24 cellular contexts compared by ENCODE assay signal in genomic region chr5:37860206-37860605, GRCh38. TPM values are rescaled to one million over a fixed set of nuclear protein-coding genes. Genes with fewer than 3 reads are reported as not detected.
"Had no signal": no experiment of that assay in that cellular context is flagged by ENCODE, and none has a peak within 500 bp of the region (broad histone marks: within the 10 kb centered on the region; RNA-seq: fewer than 3 reads in every experiment).

No MANE protein-coding gene starts in this region.

- H3K4me3 ChIP-seq: left lung, lung, right lobe of liver, testis, vagina had no signal

- H3K4me1 ChIP-seq: foreskin keratinocyte, left lung, right lobe of liver, testis, vagina had no signal

- H3K27ac ChIP-seq: brain microvascular endothelial cell, foreskin keratinocyte, left lung, right lobe of liver, testis, vagina had no signal

- ATAC-seq: activated CD8-positive, alpha-beta T cell treated with anti-CD3 and anti-CD28 coated beads, Interleukin-2, amount 10 ng/mL, durations not matched to agents 7 days and 5 days; activated naive CD4-positive, alpha-beta T cell treated with anti-CD3 and anti-CD28 coated beads, Interleukin-2, amount 50 U/mL, for 72 hours; foreskin keratinocyte; left lung; naive thymus-derived CD4-positive, alpha-beta T cell; right lobe of liver had no signal

- H3K9me3 ChIP-seq: left lung, right lobe of liver, testis, vagina had no signal

- H3K27me3 ChIP-seq: brain microvascular endothelial cell, foreskin keratinocyte, right lobe of liver, testis, vagina had no signal

- DNase-seq: activated CD4-positive, alpha-beta T cell treated with anti-CD3 and anti-CD28 coated beads for 1 hour; activated CD4-positive, alpha-beta T cell treated with anti-CD3 and anti-CD28 coated beads, Interleukin-2, amount 50 U/mL, for 1 hour; activated CD8-positive, alpha-beta T cell treated with anti-CD3 and anti-CD28 coated beads, Interleukin-2, amount 10 ng/mL, durations not matched to agents 7 days and 5 days; aorta; brain microvascular endothelial cell; caudate nucleus; dermis blood vessel endothelial cell; effector CD8-positive, alpha-beta T cell; erythroblast; foreskin keratinocyte; immature natural killer cell; kidney glomerular epithelial cell; left lung; naive thymus-derived CD4-positive, alpha-beta T cell; occipital lobe; posterior cingulate gyrus; right lobe of liver; small intestine; stimulated activated CD4-positive, alpha-beta T cell treated with anti-CD3 and anti-CD28 coated beads, Interleukin-15, amount 100 ng/mL, for 24 hours; stimulated activated CD8-positive, alpha-beta memory T cell treated with anti-CD3 and anti-CD28 coated beads, Interleukin-4, amount 100 ng/mL, for 48 hours; testis had no signal

- H3K36me3 ChIP-seq: brain microvascular endothelial cell, left lung, right lobe of liver, vagina had no signal

RNA-seq across cellular contexts. Expression of gene GDNF, which starts 20.4 kb away (rescaled TPM):
- total RNA-seq: activated CD8-positive, alpha-beta T cell treated with anti-CD3 and anti-CD28 coated beads, Interleukin-2, amount 10 ng/mL, durations not matched to agents 7 days and 5 days; activated naive CD4-positive, alpha-beta T cell treated with anti-CD3 and anti-CD28 coated beads, Interleukin-2, amount 50 U/mL, for 72 hours; dermis blood vessel endothelial cell; left lung; lung; naive thymus-derived CD4-positive, alpha-beta T cell; occipital lobe had no signal
- polyA plus RNA-seq: aorta; immature natural killer cell; naive thymus-derived CD4-positive, alpha-beta T cell had no signal
